12 cellular contexts compared by ENCODE assay signal in the genomic region with DNA sequence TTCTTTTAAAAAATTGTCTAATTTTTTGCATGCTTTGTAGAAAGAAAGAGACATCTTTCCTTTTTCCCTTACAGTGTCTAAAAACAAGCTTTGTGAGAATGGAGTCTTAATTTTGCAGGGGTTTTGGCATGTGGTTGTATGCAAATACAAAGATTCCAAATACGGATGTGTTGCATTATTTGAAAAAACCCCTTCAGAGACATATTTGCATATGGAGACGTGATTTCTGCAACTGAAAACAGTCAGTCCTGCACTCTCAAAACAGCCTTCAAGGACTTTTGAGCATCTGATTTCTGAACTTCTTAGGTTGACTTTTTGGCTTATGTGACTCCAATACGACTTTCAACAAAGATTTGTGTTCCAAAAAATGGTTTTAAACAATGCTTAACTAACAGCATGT. TPM values are rescaled to one million over a fixed set of nuclear protein-coding genes. Genes with fewer than 3 reads are reported as not detected.
DNase-seq lines count a peak whose midpoint lies in the region; ATAC-seq, FAIRE-seq and TF ChIP-seq lines count a peak whose summit lies in the region.
"Had no signal": no experiment of that assay in that cellular context is flagged by ENCODE, and none has a peak within 500 bp of the region (broad histone marks: within the 10 kb centered on the region; RNA-seq: fewer than 3 reads in every experiment).

No MANE protein-coding gene starts in this region.

- H3K27me3 ChIP-seq in upper lobe of right lung (no peaks in the 10 kb centered on the region), colonic mucosa (no peaks in the 10 kb centered on the region)
- H3K27me3 ChIP-seq: ovary had no signal

- H3K27ac ChIP-seq in upper lobe of right lung = no peak overlapping the region
- H3K27ac ChIP-seq in colonic mucosa = no peak overlapping the region
- H3K27ac ChIP-seq: HL-60, ovary had no signal

- no peaks in the 10 kb centered on the region for H3K9me3 ChIP-seq in upper lobe of right lung
- no peaks in the 10 kb centered on the region for H3K9me3 ChIP-seq in colonic mucosa
- H3K9me3 ChIP-seq: ovary had no signal

- H3K27ac Mint-ChIP-seq in activated T-cell treated with anti-CD3 and anti-CD28 coated beads, Interleukin-2, amount 50 U/mL, for 72 hours = peak overlapping the region; percentile 51
- H3K27ac Mint-ChIP-seq in activated T-cell treated with anti-CD3 and anti-CD28 coated beads, Interleukin-2, amount 50 U/mL, for 24 hours = no peak overlapping the region

- peaks cover 0 to 3% of the 10 kb centered on the region in 2 donors for H3K36me3 Mint-ChIP-seq in activated T-cell treated with anti-CD3 and anti-CD28 coated beads, Interleukin-2, amount 50 U/mL, for 72 hours (ENCODE audit: insufficient read depth in 2 of 2)
- H3K36me3 Mint-ChIP-seq in activated T-cell treated with anti-CD3 and anti-CD28 coated beads, Interleukin-2, amount 50 U/mL, for 24 hours (ENCODE audit: low read depth) = no peaks in the 10 kb centered on the region

- peaks cover 45% of the 10 kb centered on the region for H3K27me3 Mint-ChIP-seq in activated T-cell treated with anti-CD3 and anti-CD28 coated beads, Interleukin-2, amount 50 U/mL, for 72 hours (ENCODE audit: low read depth)
- peaks cover 57% of the 10 kb centered on the region for H3K27me3 Mint-ChIP-seq in activated T-cell treated with anti-CD3 and anti-CD28 coated beads, Interleukin-2, amount 50 U/mL, for 24 hours

- H3K36me3 ChIP-seq in upper lobe of right lung (no peaks in the 10 kb centered on the region), colonic mucosa (no peaks in the 10 kb centered on the region)
- H3K36me3 ChIP-seq: ovary had no signal

- H3K4me1 ChIP-seq in upper lobe of right lung (peaks cover 40% of the 10 kb centered on the region), colonic mucosa (no peaks in the 10 kb centered on the region)

- H3K4me3 Mint-ChIP-seq in activated T-cell treated with anti-CD3 and anti-CD28 coated beads, Interleukin-2, amount 50 U/mL, for 72 hours = peak overlapping the region; percentile 47 to 54
- H3K4me3 Mint-ChIP-seq in activated T-cell treated with anti-CD3 and anti-CD28 coated beads, Interleukin-2, amount 50 U/mL, for 24 hours = no peak overlapping the region

- no peak for FAIRE-seq in urothelium cell line (lab: Jason Lieb, UNC)

- H3K4me3 ChIP-seq in upper lobe of right lung = no peak overlapping the region
- no peak overlapping the region for H3K4me3 ChIP-seq in colonic mucosa
- H3K4me3 ChIP-seq: ovary had no signal

- H3K9ac ChIP-seq in colonic mucosa (ENCODE audit: low read depth in 2 of 2, low read length in 2 of 2) = no peak overlapping the region

- intact Hi-C loops in upper lobe of right lung (cut with DNase I) (no loop called here), colonic mucosa (cut with DNase I) (no loop called here)

- ATAC-seq in activated T-cell treated with anti-CD3 and anti-CD28 coated beads, Interleukin-2, amount 50 U/mL, for 72 hours (replicated peaks in 1 of 2) = peak; percentile 79 to 87
- peak; percentile 95 for ATAC-seq in HG02678 (IDR thresholded peaks at IDR 0.05; ENCODE audit: unreplicated experiment)
- ATAC-seq in upper lobe of right lung = peak; percentile 53

- no peak for TF ChIP-seq CTCF in upper lobe of right lung (IDR thresholded peaks at IDR 0.05)
- no peak for TF ChIP-seq CTCF in colonic mucosa (IDR thresholded peaks at IDR 0.05)

- peaks cover 15% of the 10 kb centered on the region for H3K4me1 Mint-ChIP-seq in activated T-cell treated with anti-CD3 and anti-CD28 coated beads, Interleukin-2, amount 50 U/mL, for 72 hours (ENCODE audit: low read depth)
- peaks cover 13% of the 10 kb centered on the region for H3K4me1 Mint-ChIP-seq in activated T-cell treated with anti-CD3 and anti-CD28 coated beads, Interleukin-2, amount 50 U/mL, for 24 hours (ENCODE audit: low read depth)

- DNase-seq in activated T-cell treated with anti-CD3 and anti-CD28 coated beads, Interleukin-2, amount 50 U/mL, for 72 hours = no peak
- DNase-seq in activated T-cell treated with anti-CD3 and anti-CD28 coated beads, Interleukin-2, amount 50 U/mL, for 24 hours = no peak
- peak; percentile 35 to 69 for DNase-seq in NCI-H526 (lab: John Stamatoyannopoulos, UW)
- DNase-seq in upper lobe of right lung = no peak
- no peak for DNase-seq in colonic mucosa
- no peak for DNase-seq in urothelium cell line (ENCODE audit: low spot score)
- no peak for DNase-seq in DMS 273 treated with DMSO at 0.1 percent for 48 hours (lab: John Stamatoyannopoulos, UW)
- DNase-seq: glutamatergic neuron, ovary, RPMI8226 had no signal

- peaks cover 0 to 3% of the 10 kb centered on the region in 2 donors for H3K9me3 Mint-ChIP-seq in activated T-cell treated with anti-CD3 and anti-CD28 coated beads, Interleukin-2, amount 50 U/mL, for 72 hours
- H3K9me3 Mint-ChIP-seq in activated T-cell treated with anti-CD3 and anti-CD28 coated beads, Interleukin-2, amount 50 U/mL, for 24 hours = peaks cover 7% of the 10 kb centered on the region

RNA-seq across cellular contexts. Expression of gene IRAK3, which starts 7.8 kb away (rescaled TPM):
- total RNA-seq in activated T-cell treated with anti-CD3 and anti-CD28 coated beads, Interleukin-2, amount 50 U/mL, for 72 hours = 1 to 10 TPM; 1.2 to 1.3 TPM
- total RNA-seq in upper lobe of right lung = 44.6 TPM
- total RNA-seq in colonic mucosa = 1 to 10 TPM; 3.3 to 3.6 TPM

RNA-seq across cellular contexts. Expression of gene TMBIM4, which starts 27.0 kb away (rescaled TPM):
- total RNA-seq in activated T-cell treated with anti-CD3 and anti-CD28 coated beads, Interleukin-2, amount 50 U/mL, for 72 hours = 100 to 1,000 TPM in 1 of 2 donors, 10 to 100 TPM in 1; 88.7 to 101 TPM
- total RNA-seq in upper lobe of right lung (154 TPM), colonic mucosa (100 to 1,000 TPM; 130 to 168 TPM)

Comparison
In these comparisons a context has a peak if more than half of its experiments do, and no peak if none do; other contexts are left out.
1. DNase-seq: peak in NCI-H526 (2 of 2); none in activated T-cell treated with anti-CD3 and anti-CD28 coated beads, Interleukin-2, amount 50 U/mL, for 72 hours (0 of 2), activated T-cell treated with anti-CD3 and anti-CD28 coated beads, Interleukin-2, amount 50 U/mL, for 24 hours (single experiment), upper lobe of right lung (single experiment), colonic mucosa (single experiment), urothelium cell line (single experiment) and DMS 273 treated with DMSO at 0.1 percent for 48 hours (single experiment).
2. Peak in every context shown above with its lines, with median percentiles within 50 percentile points of each other: ATAC-seq.